Comparison of ENCODE assay signal across 1 cellular context in genomic region chr2:176466918-176467452, GRCh38.
TF ChIP-seq lines count a peak whose summit lies in the region.

No MANE protein-coding gene starts in this region.

TF ChIP-seq in K562, 482 proteins besides CTCF, POLR2A, EP300 and RAD21 (continued from another document):
- TF ChIP-seq TSHZ1 (CRISPR knock-in tag; IDR thresholded peaks at IDR 0.05) (no peak), ZNF395 (CRISPR knock-in tag; IDR thresholded peaks at IDR 0.05) (no peak), DNMT1 (IDR thresholded peaks at IDR 0.05) (no peak), ZNF239 (CRISPR knock-in tag; IDR thresholded peaks at IDR 0.05) (no peak), PHF21A (IDR thresholded peaks at IDR 0.05; ENCODE audit: borderline replicate concordance, low read depth) (no peak), ZNF197 (CRISPR knock-in tag; IDR thresholded peaks at IDR 0.05; ENCODE audit: low read depth) (no peak), ILF3 (IDR thresholded peaks at IDR 0.05; ENCODE audit: borderline replicate concordance) (no peak)
